In the genomic region with DNA sequence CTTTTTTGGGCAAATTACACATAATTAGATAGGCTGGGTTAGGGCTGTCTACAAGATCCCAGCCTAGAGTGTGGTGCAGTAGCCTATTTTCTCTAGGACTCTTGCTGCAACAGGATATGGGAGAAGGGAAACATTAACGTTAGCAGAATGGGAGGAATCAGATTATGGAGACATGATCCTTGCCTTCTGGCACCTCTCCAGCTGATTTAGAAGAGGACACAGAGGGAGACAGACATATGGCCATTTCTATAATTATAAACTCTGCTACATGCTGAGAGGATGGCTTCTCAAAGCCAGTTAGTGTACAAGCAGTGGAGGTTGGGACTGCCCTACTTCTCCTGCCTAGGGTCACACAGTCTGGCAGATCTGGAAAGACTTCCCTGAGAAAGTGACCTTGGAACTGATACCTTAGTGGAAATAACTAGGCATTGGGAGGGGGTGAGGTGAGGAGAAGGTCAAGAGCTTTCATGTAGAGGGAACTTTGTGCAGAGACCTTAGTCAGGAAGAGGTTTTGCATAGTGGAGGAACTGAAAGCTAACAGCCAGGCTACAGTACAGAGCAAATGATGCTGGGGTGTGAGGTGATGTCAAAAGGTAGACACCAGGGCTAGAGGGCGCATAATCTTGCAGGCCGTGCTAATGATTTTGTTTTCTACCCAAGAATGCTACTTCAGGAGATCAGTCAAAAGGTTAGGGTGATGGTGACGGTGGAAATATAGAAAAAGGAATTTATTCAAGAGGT, we compare ENCODE assay signal across 9 cellular contexts. TPM values are rescaled to one million over a fixed set of nuclear protein-coding genes. Genes with fewer than 3 reads are reported as not detected.
DNase-seq lines count a peak whose midpoint lies in the region; ATAC-seq and TF ChIP-seq lines count a peak whose summit lies in the region.
"Had no signal": no experiment of that assay in that cellular context is flagged by ENCODE, and none has a peak within 500 bp of the region (broad histone marks: within the 10 kb centered on the region; RNA-seq: fewer than 3 reads in every experiment).

No MANE protein-coding gene starts in this region.

- DNase-seq in CD14-positive monocyte (ENCODE audit: low spot score) (no peak), NCI-H1092 treated with DMSO at 0.1 percent for 48 hours (lab: John Stamatoyannopoulos, UW) (no peak), NCI-H446 treated with DMSO at 0.1 percent for 48 hours (lab: John Stamatoyannopoulos, UW) (no peak), NCI-H1417 treated with DMSO at 0.1 percent for 48 hours (lab: John Stamatoyannopoulos, UW) (no peak)
- DNase-seq in stimulated activated CD4-positive, alpha-beta T cell treated with anti-CD3 and anti-CD28 coated beads, Interleukin-12 subunit alpha, Interleukin-12 subunit beta, amount 100 ng/mL, for 4 hours: no peak
- DNase-seq: CD8-positive, alpha-beta T cell had no signal

- peak overlapping the region; percentile 82 to 98 (median 96) for H3K27ac Mint-ChIP-seq in CD14-positive monocyte
- H3K27ac Mint-ChIP-seq in activated T-helper 17 cell treated with anti-CD3 and anti-CD28 coated beads, Interleukin-2, amount 50 U/mL, for 72 hours: no peak overlapping the region
- H3K27ac Mint-ChIP-seq: CD8-positive, alpha-beta T cell had no signal

- peaks cover 0 to 3% (median 0%) of the 10 kb centered on the region in 3 donors for H3K27me3 Mint-ChIP-seq in CD14-positive monocyte (ENCODE audit: low read depth in 3 of 3)
- H3K27me3 Mint-ChIP-seq in activated T-helper 17 cell treated with anti-CD3 and anti-CD28 coated beads, Interleukin-2, amount 50 U/mL, for 72 hours: peaks cover 68% of the 10 kb centered on the region

- peak; percentile 91 for ATAC-seq in GM19351 (IDR thresholded peaks at IDR 0.05; ENCODE audit: unreplicated experiment)
- ATAC-seq in HG03103 (IDR thresholded peaks at IDR 0.05; ENCODE audit: low read depth, unreplicated experiment): peak; percentile 83
- no peak for ATAC-seq in activated T-helper 17 cell treated with anti-CD3 and anti-CD28 coated beads, Interleukin-2, amount 50 U/mL, for 72 hours (replicated peaks)
- ATAC-seq: CD8-positive, alpha-beta T cell had no signal

- intact Hi-C loops in CD14-positive monocyte (cut with micrococcal nuclease): loop anchor here in 1 of 2 donors (10.0 kb wide), 2 partner anchors 825 to 905 kb away; a partner anchor contains a TSS

- H3K9me3 Mint-ChIP-seq in CD14-positive monocyte: peaks cover 0 to 4% (median 2%) of the 10 kb centered on the region in 7 donors
- no peaks in the 10 kb centered on the region for H3K9me3 Mint-ChIP-seq in activated T-helper 17 cell treated with anti-CD3 and anti-CD28 coated beads, Interleukin-2, amount 50 U/mL, for 72 hours
- H3K9me3 Mint-ChIP-seq: CD8-positive, alpha-beta T cell had no signal

- no peak for TF ChIP-seq CTCF in CD14-positive monocyte (IDR thresholded peaks at IDR 0.05)

- H3K4me1 Mint-ChIP-seq in CD14-positive monocyte: peaks cover 75% of the 10 kb centered on the region
- no peaks in the 10 kb centered on the region for H3K4me1 Mint-ChIP-seq in activated T-helper 17 cell treated with anti-CD3 and anti-CD28 coated beads, Interleukin-2, amount 50 U/mL, for 72 hours

- H3K4me3 Mint-ChIP-seq in CD14-positive monocyte: peak overlapping the region; percentile 17 to 96
- H3K4me3 Mint-ChIP-seq in activated T-helper 17 cell treated with anti-CD3 and anti-CD28 coated beads, Interleukin-2, amount 50 U/mL, for 72 hours: peak overlapping the region; percentile 62
- H3K4me3 Mint-ChIP-seq: CD8-positive, alpha-beta T cell had no signal

- peaks cover 27 to 37% of the 10 kb centered on the region in 2 donors for H3K36me3 Mint-ChIP-seq in CD14-positive monocyte
- no peaks in the 10 kb centered on the region for H3K36me3 Mint-ChIP-seq in activated T-helper 17 cell treated with anti-CD3 and anti-CD28 coated beads, Interleukin-2, amount 50 U/mL, for 72 hours (ENCODE audit: low read depth)
- H3K36me3 Mint-ChIP-seq: CD8-positive, alpha-beta T cell had no signal

RNA-seq across cellular contexts. Expression of a gene that starts 1.2 kb away (rescaled TPM):
- polyA plus RNA-seq in CD14-positive monocyte: 100 to 1,000 TPM; 121 to 134 TPM
- not detected for total RNA-seq in activated T-helper 17 cell treated with anti-CD3 and anti-CD28 coated beads, Interleukin-2, amount 50 U/mL, for 72 hours
- total RNA-seq: CD8-positive, alpha-beta T cell had no signal
